Comparison of ENCODE assay signal across 8 cellular contexts in the genomic region with DNA sequence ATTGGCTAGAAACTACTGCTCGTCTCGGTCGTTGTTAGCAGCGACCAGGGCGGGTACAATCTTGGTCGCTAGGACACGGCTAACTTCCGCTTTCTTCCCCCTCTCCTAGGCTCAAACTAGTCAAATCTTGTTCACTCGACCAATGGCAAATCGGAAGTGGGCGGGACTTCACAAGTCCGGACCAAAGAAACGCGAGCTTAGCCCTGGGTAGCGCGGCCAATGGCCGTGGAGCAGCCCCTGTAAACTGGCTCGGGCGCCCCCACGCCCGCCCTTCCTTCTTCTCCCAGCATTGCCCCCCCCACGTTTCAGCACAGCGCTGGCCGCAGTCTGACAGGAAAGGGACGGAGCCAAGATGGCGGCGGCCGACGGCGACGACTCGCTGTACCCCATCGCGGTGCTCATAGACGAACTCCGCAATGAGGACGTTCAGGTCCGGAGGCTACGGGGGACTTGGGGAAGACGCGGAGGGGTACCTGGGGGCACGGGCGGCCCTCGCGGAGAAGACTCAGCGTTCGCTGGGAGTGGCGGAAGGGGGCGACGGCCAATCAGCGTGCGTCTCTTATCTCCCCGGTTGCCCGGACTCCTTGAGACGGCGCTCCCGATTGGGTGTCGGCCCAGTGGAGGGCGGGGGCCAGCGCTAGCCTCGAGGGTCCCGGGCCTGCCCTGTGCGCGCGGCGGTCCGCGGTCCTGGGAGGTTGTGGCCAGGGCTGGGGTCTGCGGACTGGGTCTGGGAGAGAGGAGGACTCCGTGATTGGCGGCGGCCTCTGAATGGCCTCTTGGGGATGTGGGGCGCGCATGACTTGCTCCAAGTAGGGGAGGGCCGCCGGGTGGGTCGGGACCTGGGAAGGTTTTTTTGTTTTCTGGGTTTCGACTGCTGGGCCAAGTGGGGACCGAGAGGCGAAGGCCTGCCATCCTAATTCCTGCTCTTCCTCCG. TPM values are rescaled to one million over a fixed set of nuclear protein-coding genes. Genes with fewer than 3 reads are reported as not detected.
A peak's percentile ranks its signal among the peaks of the same experiment; 100 is the strongest.
DNase-seq lines count a peak whose midpoint lies in the region; ATAC-seq and FAIRE-seq lines count a peak whose summit lies in the region.

Gene PPP2R1A, plus strand, starts transcription at position 308 of the 934 bp plus-strand sequence. Its CDS starts 45 bp downstream, at position 353.

- H3K4me1 ChIP-seq in muscle layer of colon (ENCODE audit: insufficient read depth, low read length): peaks cover 43% of the 10 kb centered on the region

- H3K9ac ChIP-seq in muscle layer of colon (ENCODE audit: low read length): peak within 1 kb of the TSS; percentile 92

- no peaks in the 10 kb centered on the region for H3K27me3 ChIP-seq in muscle layer of colon (ENCODE audit: control insufficient read depth in 1 of 2, insufficient read depth in 2 of 2, low read length in 2 of 2)

- H3K36me3 ChIP-seq in KOPT-K1 (ENCODE audit: insufficient read depth, low read length) (peaks cover 35% of the 10 kb centered on the region), muscle layer of colon (ENCODE audit: insufficient read depth, low read length) (peaks cover 6% of the 10 kb centered on the region)

- peaks cover 38% of the 10 kb centered on the region for H3K4me1 Mint-ChIP-seq in activated T-cell treated with anti-CD3 and anti-CD28 coated beads, Interleukin-2, amount 50 U/mL, for 72 hours (ENCODE audit: low read depth)

- H3K36me3 Mint-ChIP-seq in activated T-cell treated with anti-CD3 and anti-CD28 coated beads, Interleukin-2, amount 50 U/mL, for 72 hours (ENCODE audit: insufficient read depth in 2 of 2): peaks cover 3 to 12% of the 10 kb centered on the region in 2 donors

- peak within 1 kb of the TSS; percentile 83 to 100 for H3K4me3 Mint-ChIP-seq in activated T-cell treated with anti-CD3 and anti-CD28 coated beads, Interleukin-2, amount 50 U/mL, for 72 hours

- DNase-seq in DMS79 (lab: John Stamatoyannopoulos, UW): peak; percentile 100
- no peak for DNase-seq in RCC 7860 (ENCODE audit: low spot score)
- DNase-seq in activated T-cell treated with anti-CD3 and anti-CD28 coated beads, Interleukin-2, amount 50 U/mL, for 72 hours: peak; percentile 97 to 99
- peak; percentile 93 for DNase-seq in stimulated activated CD8-positive, alpha-beta memory T cell treated with anti-CD3 and anti-CD28 coated beads, Interleukin-7, amount 100 ng/mL, for 24 hours (ENCODE audit: low read depth)

- H3K9me3 ChIP-seq in KOPT-K1 (ENCODE audit: insufficient read depth, low read length, poor library complexity, severe bottlenecking) (no peaks in the 10 kb centered on the region), muscle layer of colon (ENCODE audit: low read length) (no peaks in the 10 kb centered on the region)

- peak within 1 kb of the TSS; percentile 89 for H3K27ac ChIP-seq in KOPT-K1 (ENCODE audit: low read depth, low read length, poor library complexity, severe bottlenecking)
- peak within 1 kb of the TSS; percentile 100 for H3K27ac ChIP-seq in muscle layer of colon (ENCODE audit: low read depth, low read length)

- peak within 1 kb of the TSS; percentile 96 for H3K27ac Mint-ChIP-seq in activated T-cell treated with anti-CD3 and anti-CD28 coated beads, Interleukin-2, amount 50 U/mL, for 72 hours

- H3K4me3 ChIP-seq in muscle layer of colon (ENCODE audit: low read depth in 1 of 2, low read length in 2 of 2): peak within 1 kb of the TSS; percentile 87 to 97

- ATAC-seq in GM21786 (IDR thresholded peaks at IDR 0.05; ENCODE audit: unreplicated experiment) (peak; percentile 92), esophagus mucosa (peak; percentile 95)
- ATAC-seq in activated T-cell treated with anti-CD3 and anti-CD28 coated beads, Interleukin-2, amount 50 U/mL, for 72 hours (replicated peaks in 1 of 2): peak; percentile 92 to 93

- no peaks in the 10 kb centered on the region for H3K27me3 Mint-ChIP-seq in activated T-cell treated with anti-CD3 and anti-CD28 coated beads, Interleukin-2, amount 50 U/mL, for 72 hours (ENCODE audit: low read depth)

- no peaks in the 10 kb centered on the region for H3K9me3 Mint-ChIP-seq in activated T-cell treated with anti-CD3 and anti-CD28 coated beads, Interleukin-2, amount 50 U/mL, for 72 hours

- FAIRE-seq in RCC 7860 (lab: Jason Lieb, UNC): peak; percentile 96

RNA-seq across cellular contexts. Expression of gene PPP2R1A, which starts in this region (rescaled TPM):
- total RNA-seq in activated T-cell treated with anti-CD3 and anti-CD28 coated beads, Interleukin-2, amount 50 U/mL, for 72 hours: 100 to 1,000 TPM; 160 to 181 TPM
- total RNA-seq in esophagus mucosa: 168 TPM
